18 cellular contexts compared by ENCODE assay signal in genomic region chr5:172844577-172844838, GRCh38.
"Had no signal": no experiment of that assay in that cellular context is flagged by ENCODE, and none has a peak within 500 bp of the region (broad histone marks: within the 10 kb centered on the region; RNA-seq: fewer than 3 reads in every experiment).

No MANE protein-coding gene starts in this region.

- H3K27ac Mint-ChIP-seq: activated CD4-positive, alpha-beta memory T cell treated with anti-CD3 and anti-CD28 coated beads for 36 hours; activated naive CD4-positive, alpha-beta T cell treated with anti-CD3 and anti-CD28 coated beads, Interleukin-2, amount 50 U/mL, for 72 hours; activated T-helper 1 cell treated with anti-CD3 and anti-CD28 coated beads, Interleukin-12 subunit alpha, Interleukin-12 subunit beta, Interleukin-2, Interleukin-4 antibody, amounts not matched to agents 30 ng/mL and 10 ng/mL and 1 ng/mL, durations not matched to agents 14 hours and 24 hours and 36 hours; nephron progenitor cell; T-cell had no signal

- H3K4me3 Mint-ChIP-seq: activated CD4-positive, alpha-beta memory T cell treated with anti-CD3 and anti-CD28 coated beads for 36 hours; activated T-helper 1 cell treated with anti-CD3 and anti-CD28 coated beads, Interleukin-12 subunit alpha, Interleukin-12 subunit beta, Interleukin-2, Interleukin-4 antibody, amounts not matched to agents 30 ng/mL and 10 ng/mL and 1 ng/mL, durations not matched to agents 14 hours and 24 hours and 36 hours; dendritic cell treated with granulocyte-macrophage colony-stimulating factor and Interleukin-4, amounts not matched to agents 40 ng/mL and 50 ng/mL, for 4 days; nephron progenitor cell; stimulated activated naive CD8-positive, alpha-beta T cell treated with anti-CD3 and anti-CD28 coated beads, Interleukin-15, amount 100 ng/mL, for 72 hours; T-cell; WTC11 had no signal

- ATAC-seq: activated naive CD4-positive, alpha-beta T cell treated with anti-CD3 and anti-CD28 coated beads, Interleukin-2, amount 50 U/mL, for 72 hours; left colon; stimulated activated naive CD8-positive, alpha-beta T cell treated with anti-CD3 and anti-CD28 coated beads, Interleukin-15, amount 100 ng/mL, for 72 hours; T-cell had no signal

- H3K27ac ChIP-seq: esophagus muscularis mucosa had no signal

- H3K27me3 ChIP-seq: esophagus muscularis mucosa had no signal

- DNase-seq: activated CD4-positive, alpha-beta memory T cell treated with anti-CD3 and anti-CD28 coated beads for 36 hours; activated CD4-positive, alpha-beta T cell treated with anti-CD3 and anti-CD28 coated beads for 4 hours; activated gamma-delta T cell treated with Interleukin-2 at 50 U/mL for 16 hours; activated T-cell treated with anti-CD3 and anti-CD28 coated beads for 4 hours; effector memory CD4-positive, alpha-beta T cell; left colon; midbrain; nephron progenitor cell; occipital lobe; stimulated activated CD4-positive, alpha-beta T cell treated with anti-CD3 and anti-CD28 coated beads, Interleukin-2, amount 100 ng/mL, for 24 hours; stimulated activated naive CD8-positive, alpha-beta T cell treated with anti-CD3 and anti-CD28 coated beads, Interleukin-15, amount 100 ng/mL, for 72 hours; T-cell had no signal

- H3K4me3 ChIP-seq: esophagus muscularis mucosa, lung had no signal

- H3K9me3 Mint-ChIP-seq: activated CD4-positive, alpha-beta memory T cell treated with anti-CD3 and anti-CD28 coated beads for 36 hours; activated naive CD4-positive, alpha-beta T cell treated with anti-CD3 and anti-CD28 coated beads, Interleukin-2, amount 50 U/mL, for 72 hours; activated T-helper 1 cell treated with anti-CD3 and anti-CD28 coated beads, Interleukin-12 subunit alpha, Interleukin-12 subunit beta, Interleukin-2, Interleukin-4 antibody, amounts not matched to agents 30 ng/mL and 10 ng/mL and 1 ng/mL, durations not matched to agents 14 hours and 24 hours and 36 hours; dendritic cell treated with granulocyte-macrophage colony-stimulating factor and Interleukin-4, amounts not matched to agents 40 ng/mL and 50 ng/mL, for 4 days; nephron progenitor cell; stimulated activated naive CD8-positive, alpha-beta T cell treated with anti-CD3 and anti-CD28 coated beads, Interleukin-15, amount 100 ng/mL, for 72 hours; T-cell; WTC11 had no signal

- H3K27me3 Mint-ChIP-seq: activated CD4-positive, alpha-beta memory T cell treated with anti-CD3 and anti-CD28 coated beads for 36 hours; dendritic cell treated with granulocyte-macrophage colony-stimulating factor and Interleukin-4, amounts not matched to agents 40 ng/mL and 50 ng/mL, for 4 days; stimulated activated naive CD8-positive, alpha-beta T cell treated with anti-CD3 and anti-CD28 coated beads, Interleukin-15, amount 100 ng/mL, for 72 hours; T-cell had no signal

- H3K36me3 ChIP-seq: esophagus muscularis mucosa had no signal

- H3K9me3 ChIP-seq: esophagus muscularis mucosa had no signal
